ENCODE assay signal across 8 cellular contexts in genomic region chr13:112587767-112588489, GRCh38. TPM values are rescaled to one million over a fixed set of nuclear protein-coding genes. Genes with fewer than 3 reads are reported as not detected.
DNase-seq lines count a peak whose midpoint lies in the region; FAIRE-seq and TF ChIP-seq lines count a peak whose summit lies in the region.

TUBGCP3 (minus strand) TSS chr13:112588153; CDS start chr13:112587980, 173 bp downstream.

- H3K9me3 ChIP-seq in ES-I3 (ENCODE audit: control insufficient read depth, insufficient read depth, low read length) (no peaks in the 10 kb centered on the region), Loucy (ENCODE audit: insufficient read depth, low read depth, low read length) (no peaks in the 10 kb centered on the region), neutrophil (no peaks in the 10 kb centered on the region)

- in situ Hi-C loops in SK-MEL-5 (cut with HindIII; ENCODE audit: low pct_unique_long_range_greater_than_20kb, low sequenced_read_pairs): no loop called here

- peak within 1 kb of the TSS; percentile 90 for H3K27ac ChIP-seq in neutrophil

- no peaks in the 10 kb centered on the region for H3F3A ChIP-seq in Loucy (ENCODE audit: low read depth)

- FAIRE-seq in frontal cortex (lab: Jason Lieb, UNC): no peak

- no peaks in the 10 kb centered on the region for H3K9me2 ChIP-seq in Loucy (replicated peaks; ENCODE audit: low read depth, low read length)

- TF ChIP-seq CTCF in Loucy (conservative IDR thresholded peaks at IDR 0.05; ENCODE audit: low read length) (no peak), neutrophil (IDR thresholded peaks at IDR 0.05) (peak; percentile 47), subcutaneous adipose tissue (IDR thresholded peaks at IDR 0.05; ENCODE audit: low read depth) (no peak)

- H3K79me2 ChIP-seq in Loucy (ENCODE audit: insufficient read depth, low read length): peaks cover 55% of the 10 kb centered on the region

- H3K4me3 ChIP-seq in Loucy (ENCODE audit: low read length, poor library complexity, severe bottlenecking) (peak within 1 kb of the TSS; percentile 91), neutrophil (ENCODE audit: low read depth in 1 of 2, low read length in 1 of 2) (peak within 1 kb of the TSS; percentile 89 to 96)

- peaks cover 42% of the 10 kb centered on the region for H4K20me1 ChIP-seq in Loucy (ENCODE audit: insufficient read depth, low read length, poor library complexity, severe bottlenecking)

- H3K27me3 ChIP-seq in Loucy (ENCODE audit: insufficient read depth, low read length, poor library complexity, severe bottlenecking): peaks cover 12% of the 10 kb centered on the region
- no peaks in the 10 kb centered on the region for H3K27me3 ChIP-seq in neutrophil

- peak within 1 kb of the TSS; percentile 86 for H2AFZ ChIP-seq in Loucy (ENCODE audit: low read length)

- H3K9ac ChIP-seq in ES-I3 (ENCODE audit: low read depth, low read length): peak within 1 kb of the TSS; percentile 95
- peak within 1 kb of the TSS; percentile 99 for H3K9ac ChIP-seq in Loucy (ENCODE audit: low read depth, low read length, poor library complexity, severe bottlenecking)

- H3K36me3 ChIP-seq in ES-I3 (ENCODE audit: insufficient read depth, low read length) (no peaks in the 10 kb centered on the region), Loucy (ENCODE audit: insufficient read depth, low read length) (no peaks in the 10 kb centered on the region), neutrophil (no peaks in the 10 kb centered on the region)

- H3K4me1 ChIP-seq in ES-I3 (ENCODE audit: insufficient read depth, low read length): peaks cover 7% of the 10 kb centered on the region
- peaks cover 40% of the 10 kb centered on the region for H3K4me1 ChIP-seq in Loucy (ENCODE audit: insufficient read depth, low read length, poor library complexity, severe bottlenecking)
- H3K4me1 ChIP-seq in neutrophil (ENCODE audit: control insufficient read depth in 1 of 2, insufficient read depth in 1 of 2, low read depth in 1 of 2, low read length in 1 of 2): peaks cover 46 to 53% of the 10 kb centered on the region in 2 experiments

- DNase-seq in H4 (ENCODE audit: low spot score): peak; percentile 53
- peak; percentile 78 for DNase-seq in SK-MEL-5 (ENCODE audit: low read depth, low spot score)
- DNase-seq in activated naive CD4-positive, alpha-beta T cell treated with Interleukin-2 at 50 U/mL for 16 hours: peak; percentile 82
- DNase-seq in frontal cortex (ENCODE audit: low spot score in 2 of 2): peak; percentile 89 to 92

- H3K4me2 ChIP-seq in Loucy (ENCODE audit: low read depth, low read length, poor library complexity, severe bottlenecking): peak within 1 kb of the TSS; percentile 91

RNA-seq across cellular contexts. Expression of gene TUBGCP3, which starts in this region (rescaled TPM):
- 7.7 and 8.2 TPM in 2 replicates for total RNA-seq in H4 (2014; rRNA removed; shearing (Covaris generic))
- total RNA-seq in SK-MEL-5 (2014; rRNA removed; shearing (Covaris generic)): 16.8 and 17.1 TPM in 2 replicates
- polyA plus RNA-seq in SK-MEL-5 (2015; cell fraction: cytosol; rRNA removed): 25.1 and 32.4 TPM in 2 replicates
- polyA plus RNA-seq in SK-MEL-5 (2015; cell fraction: nucleus; rRNA removed): 36.5 and 44.3 TPM in 2 replicates
- total RNA-seq in frontal cortex (24.1 TPM), subcutaneous adipose tissue (10 to 100 TPM; 29.2 to 44.8 (median 34.8) TPM)

Comparison
In these comparisons a context has a peak if more than half of its experiments do, and no peak if none do; other contexts are left out.
1. Peak in every context shown above with its lines: DNase-seq, H3K4me3 ChIP-seq and H3K27ac ChIP-seq.